ENCODE assay signal across 21 cellular contexts in the genomic region with DNA sequence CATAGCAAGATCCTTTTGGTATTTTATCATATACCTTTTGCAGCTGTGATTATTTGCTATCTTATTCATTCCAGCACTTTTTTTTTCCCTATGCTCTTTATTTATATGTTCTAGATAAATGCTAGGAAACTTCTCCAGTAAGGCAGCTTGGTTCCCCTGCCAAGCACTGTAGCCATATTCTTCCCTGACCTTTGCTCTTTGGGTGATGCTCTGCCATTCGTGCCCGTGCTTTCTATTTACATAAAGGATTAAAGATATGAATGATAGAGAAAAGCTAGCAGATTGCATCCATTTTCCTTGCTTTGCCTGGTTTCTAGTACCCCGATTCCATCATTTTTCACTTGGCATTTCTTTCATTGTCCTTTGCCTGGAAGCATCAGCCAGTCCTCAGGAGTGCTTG. TPM values are rescaled to one million over a fixed set of nuclear protein-coding genes. Genes with fewer than 3 reads are reported as not detected.
DNase-seq lines count a peak whose midpoint lies in the region; ATAC-seq, FAIRE-seq and TF ChIP-seq lines count a peak whose summit lies in the region.
"Had no signal": no experiment of that assay in that cellular context is flagged by ENCODE, and none has a peak within 500 bp of the region (broad histone marks: within the 10 kb centered on the region; RNA-seq: fewer than 3 reads in every experiment).

No MANE protein-coding gene starts in this region.

- TF ChIP-seq EP300 in HepG2 (IDR thresholded peaks at IDR 0.05; ENCODE audit: low read depth in 2 of 2, low read length in 2 of 2) (no peak), HepG2 (CRISPR knock-in tag; IDR thresholded peaks at IDR 0.05; ENCODE audit: borderline replicate concordance) (no peak)

- no peaks in the 10 kb centered on the region for H3K9me3 ChIP-seq in Caco-2
- no peaks in the 10 kb centered on the region for H3K9me3 ChIP-seq in HepG2 (ENCODE audit: low read length)
- H3K9me3 ChIP-seq in gastrocnemius medialis = no peaks in the 10 kb centered on the region
- H3K9me3 ChIP-seq: BLaER1 treated with 17β-estradiol and CSF1 and Interleukin-3, amounts not matched to agents 10 nM and 100 nM had no signal

- H3K4me3 ChIP-seq in Caco-2 (ENCODE audit: low read depth, low read length) (no peak overlapping the region), HepG2 (replicated peaks in 1 of 3; ENCODE audit: insufficient read depth in 1 of 3, low read depth in 2 of 3, low read length in 3 of 3) (no peak overlapping the region), gastrocnemius medialis (no peak overlapping the region)
- H3K4me3 ChIP-seq: BLaER1 treated with 17β-estradiol and CSF1 and Interleukin-3, amounts not matched to agents 10 nM and 100 nM had no signal

- in situ Hi-C loops in HepG2 (cut with HindIII; ENCODE audit: extremely low pct_ligation_motif_present, low pct_unique_long_range_greater_than_20kb) (no loop called here), gastrocnemius medialis (cut with MboI; ENCODE audit: low sequenced_read_pairs in 4 of 4) (no loop called here)

- WGBS in HepG2 (ENCODE audit: low lambda C conversion rate) = 30% methylated on average over 3 of the region's 3 CpGs

- TF ChIP-seq POLR2A in HepG2 (IDR thresholded peaks at IDR 0.05; ENCODE audit: insufficient read depth in 1 of 2, low read depth in 2 of 2, low read length in 2 of 2) = no peak
- TF ChIP-seq POLR2A in gastrocnemius medialis (IDR thresholded peaks at IDR 0.05) = no peak

- peaks cover 13% of the 10 kb centered on the region for H3K36me3 Mint-ChIP-seq in Caco-2 (ENCODE audit: insufficient read depth, unreplicated experiment)

- DNase-seq in Caco-2 (no peak), HepG2 (ENCODE audit: low spot score) (peak; percentile 52), gastrocnemius medialis (no peak), posterior cingulate gyrus (no peak)
- DNase-seq: CD4-positive, CD25-positive, alpha-beta regulatory T cell; CD8-positive, alpha-beta memory T cell; COR-L47; DMS79 treated with DMSO at 0.1 percent for 48 hours; GF-D8; HCEC 1CT; Kasumi-1; KG1 had no signal

- H3K27ac ChIP-seq in VCaP = peak overlapping the region; percentile 69
- no peak overlapping the region for H3K27ac ChIP-seq in HepG2 (ENCODE audit: extremely low read length, insufficient read depth, low read length)
- H3K27ac ChIP-seq in gastrocnemius medialis = peak overlapping the region in 1 of 4 donors; percentile 89
- H3K27ac ChIP-seq: BLaER1 treated with 17β-estradiol and CSF1 and Interleukin-3, amounts not matched to agents 10 nM and 100 nM; HL-60 had no signal

- H3K4me1 ChIP-seq in Caco-2 = peaks cover 15% of the 10 kb centered on the region
- H3K4me1 ChIP-seq in HepG2 (ENCODE audit: insufficient read depth, low read length) = peaks cover 17% of the 10 kb centered on the region
- peaks cover 15 to 36% of the 10 kb centered on the region in 2 donors for H3K4me1 ChIP-seq in gastrocnemius medialis
- H3K4me1 ChIP-seq: BLaER1 treated with 17β-estradiol and CSF1 and Interleukin-3, amounts not matched to agents 10 nM and 100 nM had no signal

- intact Hi-C loops in Caco-2 (cut with micrococcal nuclease; ENCODE audit: unreplicated experiment) (no loop called here), HepG2 (cut with micrococcal nuclease; ENCODE audit: unreplicated experiment) (no loop called here), gastrocnemius medialis (cut with DNase I; ENCODE audit: low total_unique reads) (no loop called here), posterior cingulate gyrus (cut with DNase I) (no loop called here)

- H3K27me3 ChIP-seq in Caco-2 (replicated peaks; ENCODE audit: control insufficient read depth, insufficient read depth, low read length) (no peaks in the 10 kb centered on the region), HepG2 (ENCODE audit: control insufficient read depth in 1 of 2, insufficient read depth in 2 of 2, low read length in 2 of 2) (no peaks in the 10 kb centered on the region), gastrocnemius medialis (no peaks in the 10 kb centered on the region)
- H3K27me3 ChIP-seq: BLaER1 treated with 17β-estradiol and CSF1 and Interleukin-3, amounts not matched to agents 10 nM and 100 nM had no signal

- peak overlapping the region; percentile 2 for H3K27ac Mint-ChIP-seq in Caco-2 (ENCODE audit: unreplicated experiment)
- H3K27ac Mint-ChIP-seq: B cell had no signal

- TF ChIP-seq CTCF in Caco-2 (IDR thresholded peaks at IDR 0.05; ENCODE audit: insufficient read depth in 1 of 2, low read depth in 1 of 2, low read length in 1 of 2, severe bottlenecking in 1 of 2, unreplicated experiment in 1 of 2) (no peak), VCaP (conservative IDR thresholded peaks at IDR 0.05) (no peak), HepG2 (CRISPR knock-in tag; IDR thresholded peaks at IDR 0.05) (no peak), gastrocnemius medialis (IDR thresholded peaks at IDR 0.05 in 4 of 5, conservative IDR thresholded peaks at IDR 0.05 in 1 of 5) (no peak)

- CTCF ChIA-PET in Caco-2 (lab: Charles Lee) = interaction anchor here (2.5 kb wide), 1 partner anchor 9 kb away, joined by 15 read pairs; no protein-coding TSS in a partner anchor
- CTCF ChIA-PET in HepG2 (lab: Yijun Ruan, JAX; ENCODE audit: low intra/inter-chr PET ratio, low total read pairs) = no interaction called here

- peak; percentile 64 for ATAC-seq in HepG2
- no peak for ATAC-seq in gastrocnemius medialis
- ATAC-seq in HG02938 (IDR thresholded peaks at IDR 0.05; ENCODE audit: unreplicated experiment) = no peak
- ATAC-seq in GM19463 (IDR thresholded peaks at IDR 0.05; ENCODE audit: unreplicated experiment) = no peak

- H3K79me2 ChIP-seq in HepG2 (ENCODE audit: insufficient read depth, low read length) = no peaks in the 10 kb centered on the region

- no peaks in the 10 kb centered on the region for H3K27me3 Mint-ChIP-seq in Caco-2 (ENCODE audit: insufficient read depth, unreplicated experiment)
- H3K27me3 Mint-ChIP-seq: B cell; CD4-positive, CD25-positive, alpha-beta regulatory T cell; CD8-positive, alpha-beta memory T cell had no signal

- H2AFZ ChIP-seq in HepG2 (ENCODE audit: low read length) = no peak overlapping the region

- no TSS peak for BruUV-seq in Caco-2 (replicated peaks; lab: Mats Ljungman, UMichigan)
- BruUV-seq in HepG2 (replicated peaks; lab: Mats Ljungman, UMichigan) = no TSS peak

- H4K20me1 ChIP-seq in HepG2 (ENCODE audit: insufficient read depth, low read length) = no peaks in the 10 kb centered on the region
- H4K20me1 ChIP-seq: BLaER1 treated with 17β-estradiol and CSF1 and Interleukin-3, amounts not matched to agents 10 nM and 100 nM had no signal

- H3K4me3 Mint-ChIP-seq in Caco-2 (ENCODE audit: unreplicated experiment) = no peak overlapping the region
- H3K4me3 Mint-ChIP-seq: B cell; CD4-positive, CD25-positive, alpha-beta regulatory T cell; CD8-positive, alpha-beta memory T cell had no signal

- no peak overlapping the region for H3K4me2 ChIP-seq in HepG2 (ENCODE audit: low read depth, low read length)
- H3K4me2 ChIP-seq: BLaER1 treated with 17β-estradiol and CSF1 and Interleukin-3, amounts not matched to agents 10 nM and 100 nM had no signal

- H3K9me3 Mint-ChIP-seq in Caco-2 (ENCODE audit: unreplicated experiment) = no peaks in the 10 kb centered on the region
- H3K9me3 Mint-ChIP-seq: CD4-positive, CD25-positive, alpha-beta regulatory T cell; CD8-positive, alpha-beta memory T cell had no signal

- H3K36me3 ChIP-seq in Caco-2 (ENCODE audit: control insufficient read depth, insufficient read depth, low read length) (no peaks in the 10 kb centered on the region), HepG2 (replicated peaks in 1 of 2; ENCODE audit: control insufficient read depth in 1 of 2, insufficient read depth in 2 of 2, low read length in 2 of 2) (peaks cover 12 to 64% of the 10 kb centered on the region in 2 experiments), gastrocnemius medialis (peaks cover 0 to 13% of the 10 kb centered on the region in 2 donors)

- POLR2A ChIA-PET in Caco-2 (lab: Charles Lee) = no interaction called here
- POLR2A ChIA-PET in HepG2 (lab: Yijun Ruan, JAX) = interaction anchor here (1.3 kb wide), 1 partner anchor 42 kb away, joined by 4 read pairs; the partner anchor contains the start of gene FNTB

- no peak for FAIRE-seq in HepG2 (lab: Jason Lieb, UNC)
- FAIRE-seq: A204.1, D721Med, H1 had no signal

- H3K4me1 Mint-ChIP-seq in Caco-2 (ENCODE audit: low read depth, unreplicated experiment) = peaks cover 27% of the 10 kb centered on the region
- H3K4me1 Mint-ChIP-seq: B cell; CD8-positive, alpha-beta memory T cell had no signal

- H3K9ac ChIP-seq in HepG2 (ENCODE audit: insufficient read depth, low read depth, low read length) = no peak overlapping the region
- H3K9ac ChIP-seq: BLaER1 treated with 17β-estradiol and CSF1 and Interleukin-3, amounts not matched to agents 10 nM and 100 nM had no signal

- no peak for TF ChIP-seq RAD21 in HepG2 (CRISPR knock-in tag; IDR thresholded peaks at IDR 0.05)

RNA-seq across cellular contexts. Expression of gene FNTB, which starts 42.2 kb away (rescaled TPM):
- 20.6 and 21.2 TPM in 2 replicates for total RNA-seq in Caco-2 (2022)
- total RNA-seq in HepG2 (2016; rRNA removed; fragmentation: Illumina TruSeq; extraction: Trizol) = 28.5 and 35.1 TPM in 2 replicates
- 4.9 and 5.9 TPM in 2 replicates for total RNA-seq in HepG2 (2016; cell fraction: cytosol; rRNA removed; fragmentation: Illumina TruSeq; extraction: Trizol; ENCODE audit: low read depth)
- total RNA-seq in HepG2 (2016; cell fraction: insoluble cytoplasmic fraction; rRNA removed; fragmentation: Illumina TruSeq; extraction: Trizol) = 26.2 and 34.3 TPM in 2 replicates
- total RNA-seq in HepG2 (2016; cell fraction: membrane; rRNA removed; fragmentation: Illumina TruSeq; extraction: Trizol) = 13.9 and 14.8 TPM in 2 replicates
- total RNA-seq in HepG2 (2016; cell fraction: nucleus; rRNA removed; fragmentation: Illumina TruSeq; extraction: Trizol) = 23.0 and 24.4 TPM in 2 replicates
- polyA plus RNA-seq in HepG2 (2011; rRNA removed) = 23.6 and 25.5 TPM in 2 replicates
- 24.0 and 26.1 TPM in 2 replicates for polyA plus RNA-seq in HepG2 (2011; cell fraction: cytosol; rRNA removed)
- 23.4 and 27.7 TPM in 2 replicates for polyA plus RNA-seq in HepG2 (2011; cell fraction: nucleus; rRNA removed)
- polyA plus RNA-seq in HepG2 (2012) = 13.7 TPM in 2 replicates
- polyA plus RNA-seq in HepG2 (2016; cell fraction: cytosol; fragmentation: Illumina TruSeq; extraction: Trizol; ENCODE audit: low read depth) = 4.0 and 4.6 TPM in 2 replicates
- 33.7 and 37.5 TPM in 2 replicates for polyA plus RNA-seq in HepG2 (2016; cell fraction: insoluble cytoplasmic fraction; fragmentation: Illumina TruSeq; extraction: Trizol; ENCODE audit: low read depth)
- polyA plus RNA-seq in HepG2 (2016; cell fraction: membrane; fragmentation: Illumina TruSeq; extraction: Trizol; ENCODE audit: low read depth) = 7.5 and 8.8 TPM in 2 replicates
- polyA plus RNA-seq in HepG2 (2016; cell fraction: nucleus; fragmentation: Illumina TruSeq; extraction: Trizol; ENCODE audit: insufficient read depth, low read depth) = 23.4 and 28.9 TPM in 2 replicates
- polyA minus RNA-seq in HepG2 (2011; rRNA and poly(A)+ RNA removed; ENCODE audit: low replicate concordance) = 79.0 and 79.6 TPM in 2 replicates
- polyA minus RNA-seq in HepG2 (2011; cell fraction: cytosol; rRNA and poly(A)+ RNA removed) = 23.7 and 24.0 TPM in 2 replicates
- 29.1 and 37.9 TPM in 2 replicates for polyA minus RNA-seq in HepG2 (2011; cell fraction: nucleus; rRNA and poly(A)+ RNA removed)
- total RNA-seq in gastrocnemius medialis = 10 to 100 TPM in 3 of 4 donors, 1 to 10 TPM in 1; 6.1 to 40.6 (median 18.0) TPM

RNA-seq across cellular contexts. Expression of gene RAB15, which starts 56.8 kb away (rescaled TPM):
- total RNA-seq in Caco-2 (2022) (69.5 and 92.5 TPM in 2 replicates), HepG2 (2016; rRNA removed; fragmentation: Illumina TruSeq; extraction: Trizol) (17.2 and 18.5 TPM in 2 replicates), gastrocnemius medialis (1 to 10 TPM in 2 of 4 donors, under 1 TPM in 2; 0.51 to 7.3 (median 2.0) TPM)
- total RNA-seq in HepG2 (2016; cell fraction: cytosol; rRNA removed; fragmentation: Illumina TruSeq; extraction: Trizol; ENCODE audit: low read depth) = 10.0 and 10.2 TPM in 2 replicates
- 15.0 and 19.2 TPM in 2 replicates for total RNA-seq in HepG2 (2016; cell fraction: insoluble cytoplasmic fraction; rRNA removed; fragmentation: Illumina TruSeq; extraction: Trizol)
- total RNA-seq in HepG2 (2016; cell fraction: membrane; rRNA removed; fragmentation: Illumina TruSeq; extraction: Trizol) = 28.0 and 32.7 TPM in 2 replicates
- 13.3 and 15.6 TPM in 2 replicates for total RNA-seq in HepG2 (2016; cell fraction: nucleus; rRNA removed; fragmentation: Illumina TruSeq; extraction: Trizol)
- polyA plus RNA-seq in HepG2 (2011; rRNA removed) = 7.4 and 12.3 TPM in 2 replicates
- polyA plus RNA-seq in HepG2 (2011; cell fraction: cytosol; rRNA removed) = 6.2 and 7.5 TPM in 2 replicates
- polyA plus RNA-seq in HepG2 (2011; cell fraction: nucleus; rRNA removed) = 33.9 and 49.5 TPM in 2 replicates
- polyA plus RNA-seq in HepG2 (2012) = 3.6 and 9.1 TPM in 2 replicates
- 12.4 and 12.5 TPM in 2 replicates for polyA plus RNA-seq in HepG2 (2016; cell fraction: cytosol; fragmentation: Illumina TruSeq; extraction: Trizol; ENCODE audit: low read depth)
- 18.7 and 21.4 TPM in 2 replicates for polyA plus RNA-seq in HepG2 (2016; cell fraction: insoluble cytoplasmic fraction; fragmentation: Illumina TruSeq; extraction: Trizol; ENCODE audit: low read depth)
- polyA plus RNA-seq in HepG2 (2016; cell fraction: membrane; fragmentation: Illumina TruSeq; extraction: Trizol; ENCODE audit: low read depth) = 29.3 and 32.2 TPM in 2 replicates
- 31.6 and 35.1 TPM in 2 replicates for polyA plus RNA-seq in HepG2 (2016; cell fraction: nucleus; fragmentation: Illumina TruSeq; extraction: Trizol; ENCODE audit: insufficient read depth, low read depth)
- polyA minus RNA-seq in HepG2 (2011; rRNA and poly(A)+ RNA removed; ENCODE audit: low replicate concordance) = 8.7 TPM in 1 of 2 replicates, not detected in the other
- polyA minus RNA-seq in HepG2 (2011; cell fraction: cytosol; rRNA and poly(A)+ RNA removed) = 2.2 and 3.1 TPM in 2 replicates
- 4.0 and 8.6 TPM in 2 replicates for polyA minus RNA-seq in HepG2 (2011; cell fraction: nucleus; rRNA and poly(A)+ RNA removed)
